Comparison of ENCODE assay signal across 11 cellular contexts in the genomic region with DNA sequence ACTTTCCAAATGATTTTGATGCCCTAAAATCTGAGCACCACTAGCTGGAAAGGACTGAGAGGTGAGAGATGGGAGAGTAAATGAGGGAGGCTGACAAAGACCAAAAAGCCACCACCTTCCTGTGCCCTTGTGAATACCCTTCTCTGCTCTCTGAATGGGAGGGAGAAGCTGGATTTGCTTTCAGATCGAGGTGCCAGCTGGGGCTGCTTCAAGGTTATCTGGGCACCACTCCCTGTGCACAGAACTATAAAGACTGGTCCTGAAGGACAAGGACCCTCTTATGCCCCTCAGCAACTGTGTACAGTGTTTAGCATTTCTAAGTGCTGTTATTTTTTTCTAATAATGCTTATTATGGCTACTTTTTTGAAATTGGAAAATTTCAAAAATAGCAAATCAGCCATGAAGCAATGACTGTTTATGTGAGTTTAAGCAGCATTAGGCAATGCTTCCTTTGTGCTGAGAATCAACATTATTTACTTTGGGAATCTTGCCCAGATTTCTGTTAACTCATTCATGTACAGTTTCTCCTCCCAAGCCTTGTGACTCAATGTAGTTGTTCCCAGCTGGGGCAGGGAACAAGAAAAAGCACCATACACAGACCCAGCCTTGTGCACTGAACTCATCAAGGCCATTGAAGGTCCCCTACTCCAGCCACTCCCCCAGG. TPM values are rescaled to one million over a fixed set of nuclear protein-coding genes. Genes with fewer than 3 reads are reported as not detected.
DNase-seq lines count a peak whose midpoint lies in the region; ATAC-seq and TF ChIP-seq lines count a peak whose summit lies in the region.
"Had no signal": no experiment of that assay in that cellular context is flagged by ENCODE, and none has a peak within 500 bp of the region (broad histone marks: within the 10 kb centered on the region; RNA-seq: fewer than 3 reads in every experiment).

No MANE protein-coding gene starts in this region.

- H3K36me3 ChIP-seq in mucosa of rectum (ENCODE audit: control insufficient read depth in 2 of 2, insufficient read depth in 2 of 2, low read length in 2 of 2): no peaks in the 10 kb centered on the region
- H3K36me3 ChIP-seq: HAP-1 had no signal

- peak overlapping the region in 1 of 2 donors; percentile 18 for H3K9ac ChIP-seq in mucosa of rectum (ENCODE audit: low read depth in 1 of 2, low read length in 2 of 2)

- peaks cover 11 to 15% of the 10 kb centered on the region in 2 donors for H3K4me1 ChIP-seq in mucosa of rectum (ENCODE audit: control insufficient read depth in 2 of 2, insufficient read depth in 2 of 2, low read length in 2 of 2)
- H3K4me1 ChIP-seq: HAP-1 had no signal

- ATAC-seq in HG03095 (IDR thresholded peaks at IDR 0.05; ENCODE audit: unreplicated experiment) (no peak), GM21786 (IDR thresholded peaks at IDR 0.05; ENCODE audit: unreplicated experiment) (no peak)
- ATAC-seq in activated T-helper 17 cell treated with anti-CD3 and anti-CD28 coated beads, Interleukin-2, amount 50 U/mL, for 72 hours (replicated peaks): no peak

- H3K27me3 ChIP-seq in mucosa of rectum (ENCODE audit: control insufficient read depth in 2 of 2, insufficient read depth in 2 of 2, low read length in 2 of 2): no peaks in the 10 kb centered on the region

- no peak overlapping the region for H3K27ac Mint-ChIP-seq in activated T-helper 17 cell treated with anti-CD3 and anti-CD28 coated beads, Interleukin-2, amount 50 U/mL, for 72 hours

- no peaks in the 10 kb centered on the region for H3K9me3 ChIP-seq in mucosa of rectum (ENCODE audit: control insufficient read depth in 2 of 2, low read length in 2 of 2)
- H3K9me3 ChIP-seq: HAP-1 had no signal

- H3K4me1 Mint-ChIP-seq in activated T-helper 17 cell treated with anti-CD3 and anti-CD28 coated beads, Interleukin-2, amount 50 U/mL, for 72 hours: no peaks in the 10 kb centered on the region

- no peak overlapping the region for H3K4me3 Mint-ChIP-seq in activated T-helper 17 cell treated with anti-CD3 and anti-CD28 coated beads, Interleukin-2, amount 50 U/mL, for 72 hours

- POLR2A ChIA-PET in HEK293T (lab: Yijun Ruan, JAX): interaction anchor here (0.8 kb wide), 1 partner anchor 36 kb away, joined by 4 read pairs; no protein-coding TSS in a partner anchor

- peaks cover 4% of the 10 kb centered on the region for H3K9me3 Mint-ChIP-seq in activated T-helper 17 cell treated with anti-CD3 and anti-CD28 coated beads, Interleukin-2, amount 50 U/mL, for 72 hours

- H3K27me3 Mint-ChIP-seq in activated T-helper 17 cell treated with anti-CD3 and anti-CD28 coated beads, Interleukin-2, amount 50 U/mL, for 72 hours: no peaks in the 10 kb centered on the region

- peak; percentile 83 for DNase-seq in AG08396 (ENCODE audit: low spot score)
- peak; percentile 60 for DNase-seq in NCI-H1092 treated with DMSO at 0.1 percent for 48 hours (lab: John Stamatoyannopoulos, UW)
- peak; percentile 51 for DNase-seq in epidermal melanocyte (ENCODE audit: insufficient read length, low spot score)
- DNase-seq in HEK293T (ENCODE audit: extremely low spot score): no peak
- DNase-seq: activated CD8-positive, alpha-beta memory T cell treated with anti-CD3 and anti-CD28 coated beads for 24 hours; NCI-H2107 had no signal

- H3K27ac ChIP-seq in mucosa of rectum (ENCODE audit: low read depth in 2 of 2, low read length in 2 of 2): peak overlapping the region; percentile 17 to 48

- H3K36me3 Mint-ChIP-seq in activated T-helper 17 cell treated with anti-CD3 and anti-CD28 coated beads, Interleukin-2, amount 50 U/mL, for 72 hours (ENCODE audit: low read depth): no peaks in the 10 kb centered on the region

- CTCF ChIA-PET in HEK293T (lab: Yijun Ruan, JAX): interaction anchor here (0.6 kb wide), 1 partner anchor 25 kb away, joined by 3 read pairs; no protein-coding TSS in a partner anchor

- no peak overlapping the region for H3K4me3 ChIP-seq in mucosa of rectum (ENCODE audit: low read length in 2 of 2)
- H3K4me3 ChIP-seq: HAP-1 had no signal

TF ChIP-seq in HEK293T, 16 proteins besides CTCF, POLR2A, EP300 and RAD21:
- TF ChIP-seq HDGF (IDR thresholded peaks at IDR 0.05; ENCODE audit: borderline replicate concordance): no peak
- TF ChIP-seq, protein P1, sequence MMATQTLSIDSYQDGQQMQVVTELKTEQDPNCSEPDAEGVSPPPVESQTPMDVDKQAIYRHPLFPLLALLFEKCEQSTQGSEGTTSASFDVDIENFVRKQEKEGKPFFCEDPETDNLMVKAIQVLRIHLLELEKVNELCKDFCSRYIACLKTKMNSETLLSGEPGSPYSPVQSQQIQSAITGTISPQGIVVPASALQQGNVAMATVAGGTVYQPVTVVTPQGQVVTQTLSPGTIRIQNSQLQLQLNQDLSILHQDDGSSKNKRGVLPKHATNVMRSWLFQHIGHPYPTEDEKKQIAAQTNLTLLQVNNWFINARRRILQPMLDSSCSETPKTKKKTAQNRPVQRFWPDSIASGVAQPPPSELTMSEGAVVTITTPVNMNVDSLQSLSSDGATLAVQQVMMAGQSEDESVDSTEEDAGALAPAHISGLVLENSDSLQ (IDR thresholded peaks at IDR 0.05): no peak
- TF ChIP-seq SUZ12 (IDR thresholded peaks at IDR 0.05): no peak

RNA-seq across cellular contexts. Expression of a gene that starts 37.4 kb away (rescaled TPM):
- 100 to 1,000 TPM; 131 to 245 TPM for total RNA-seq in activated T-helper 17 cell treated with anti-CD3 and anti-CD28 coated beads, Interleukin-2, amount 50 U/mL, for 72 hours
